16 cellular contexts compared by ENCODE assay signal in genomic region chr1:58720680-58721079, GRCh38. TPM values are rescaled to one million over a fixed set of nuclear protein-coding genes. Genes with fewer than 3 reads are reported as not detected.
DNase-seq lines count a peak whose midpoint lies in the region; ATAC-seq and TF ChIP-seq lines count a peak whose summit lies in the region.
"Had no signal": no experiment of that assay in that cellular context is flagged by ENCODE, and none has a peak within 500 bp of the region (broad histone marks: within the 10 kb centered on the region; RNA-seq: fewer than 3 reads in every experiment).

No MANE protein-coding gene starts in this region.

- peak overlapping the region; percentile 75 for H3K4me3 ChIP-seq in Loucy (ENCODE audit: low read length, poor library complexity, severe bottlenecking)
- H3K4me3 ChIP-seq in brain microvascular endothelial cell (ENCODE audit: low read depth, low read length): no peak overlapping the region

- H3K27me3 ChIP-seq in Loucy (ENCODE audit: insufficient read depth, low read length, poor library complexity, severe bottlenecking) (no peaks in the 10 kb centered on the region), brain microvascular endothelial cell (replicated peaks) (no peaks in the 10 kb centered on the region), foreskin keratinocyte (no peaks in the 10 kb centered on the region)
- H3K27me3 ChIP-seq: BE2C had no signal

- H3K9me2 ChIP-seq in Loucy (replicated peaks; ENCODE audit: low read depth, low read length): no peaks in the 10 kb centered on the region

- H3K79me2 ChIP-seq in Loucy (ENCODE audit: insufficient read depth, low read length): peaks cover 30% of the 10 kb centered on the region

- no peaks in the 10 kb centered on the region for H3K9me3 ChIP-seq in Loucy (ENCODE audit: insufficient read depth, low read depth, low read length)
- H3K9me3 ChIP-seq: BE2C had no signal

- peak overlapping the region; percentile 84 for H3K9ac ChIP-seq in Loucy (ENCODE audit: low read depth, low read length, poor library complexity, severe bottlenecking)

- H3F3A ChIP-seq in Loucy (ENCODE audit: low read depth): peaks cover 20% of the 10 kb centered on the region

- ATAC-seq in foreskin keratinocyte (peak; percentile 68), GM18498 (IDR thresholded peaks at IDR 0.05; ENCODE audit: unreplicated experiment) (no peak), HG02623 (IDR thresholded peaks at IDR 0.05; ENCODE audit: unreplicated experiment) (no peak)
- ATAC-seq: CD8-positive, alpha-beta T cell; PC-3 had no signal

- H3K4me2 ChIP-seq in Loucy (ENCODE audit: low read depth, low read length, poor library complexity, severe bottlenecking): peak overlapping the region; percentile 96

- no peak for TF ChIP-seq CTCF in Loucy (conservative IDR thresholded peaks at IDR 0.05; ENCODE audit: low read length)
- TF ChIP-seq CTCF in brain microvascular endothelial cell (IDR thresholded peaks at IDR 0.05; ENCODE audit: low read depth, low read length, missing control alignments): no peak
- no peak for TF ChIP-seq CTCF in foreskin keratinocyte (conservative IDR thresholded peaks at IDR 0.05)

- H3K36me3 ChIP-seq in Loucy (ENCODE audit: insufficient read depth, low read length): no peaks in the 10 kb centered on the region; the same call in 1 of the 2 replicates
- H3K36me3 ChIP-seq in brain microvascular endothelial cell (replicated peaks): no peaks in the 10 kb centered on the region
- H3K36me3 ChIP-seq: BE2C had no signal

- H4K20me1 ChIP-seq in Loucy (ENCODE audit: insufficient read depth, low read length, poor library complexity, severe bottlenecking): no peaks in the 10 kb centered on the region

- H3K4me1 ChIP-seq in Loucy (ENCODE audit: insufficient read depth, low read length, poor library complexity, severe bottlenecking) (peaks cover 84% of the 10 kb centered on the region), foreskin keratinocyte (peaks cover 13% of the 10 kb centered on the region)
- H3K4me1 ChIP-seq: BE2C had no signal

- in situ Hi-C loops in brain microvascular endothelial cell (cut with HindIII; ENCODE audit: low pct_ligation_motif_present, low sequenced_read_pairs): no loop called here

- no peak overlapping the region for H3K27ac ChIP-seq in brain microvascular endothelial cell
- H3K27ac ChIP-seq in foreskin keratinocyte: no peak overlapping the region

- H2AFZ ChIP-seq in Loucy (ENCODE audit: low read length): no peak overlapping the region

- peak; percentile 37 for DNase-seq in ELR (ENCODE audit: low read depth)
- DNase-seq in brain microvascular endothelial cell: peak; percentile 29
- no peak for DNase-seq in foreskin keratinocyte
- no peak for DNase-seq in stimulated activated CD4-positive, alpha-beta T cell treated with anti-CD3 and anti-CD28 coated beads, Interleukin-15, amount 100 ng/mL, for 24 hours
- DNase-seq: BE2C; CD8-positive, alpha-beta T cell; DND-41; H7; NCI-H1092 treated with DMSO at 0.1 percent for 48 hours; NCI-H1694 treated with DMSO at 0.1 percent for 48 hours; NCI-H446; NCI-H748 treated with DMSO at 0.1 percent for 48 hours; PC-3 had no signal

RNA-seq across cellular contexts. Expression of gene MYSM1, which starts 20.8 kb away (rescaled TPM):
- 13.1 and 13.3 TPM in 2 replicates for total RNA-seq in foreskin keratinocyte
- 3.8 and 4.7 TPM in 2 replicates for polyA plus RNA-seq in foreskin keratinocyte

Comparison
In these comparisons a context has a peak if more than half of its experiments do, and no peak if none do; other contexts are left out.
1. DNase-seq: peak in ELR (single experiment) and brain microvascular endothelial cell (single experiment); none in foreskin keratinocyte (0 of 2) and stimulated activated CD4-positive, alpha-beta T cell treated with anti-CD3 and anti-CD28 coated beads, Interleukin-15, amount 100 ng/mL, for 24 hours (single experiment).